29 cellular contexts compared by ENCODE assay signal in the genomic region with DNA sequence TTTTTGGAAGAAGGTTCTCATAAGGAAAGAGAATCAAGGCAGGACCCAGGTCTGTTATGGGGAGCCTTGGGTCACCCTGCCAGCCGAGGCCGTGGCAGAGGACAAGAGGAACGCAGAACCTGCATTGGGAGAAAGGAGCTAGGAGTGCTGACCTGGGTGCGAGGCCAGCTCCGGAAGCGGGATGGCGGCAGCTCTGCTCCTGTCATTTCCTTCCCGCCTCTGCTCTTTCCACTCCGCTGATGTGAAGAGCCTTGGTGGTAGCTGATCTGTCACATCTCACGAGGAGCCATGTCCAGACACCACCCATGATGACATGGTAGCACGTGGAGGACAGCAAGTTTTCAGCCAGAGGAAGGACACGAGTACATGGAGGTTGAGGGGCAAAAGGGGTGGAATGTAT.
"Had no signal": no experiment of that assay in that cellular context is flagged by ENCODE, and none has a peak within 500 bp of the region (broad histone marks: within the 10 kb centered on the region; RNA-seq: fewer than 3 reads in every experiment).

No MANE protein-coding gene starts in this region.

- H3K4me3 ChIP-seq: adrenal gland, MG63, Peyer's patch, SJCRH30 had no signal

- H3K36me3 Mint-ChIP-seq: activated CD4-positive, alpha-beta memory T cell treated with anti-CD3 and anti-CD28 coated beads for 36 hours; activated naive CD8-positive, alpha-beta T cell treated with anti-CD3 and anti-CD28 coated beads for 36 hours had no signal

- H3K4me3 Mint-ChIP-seq: activated CD4-positive, alpha-beta memory T cell treated with anti-CD3 and anti-CD28 coated beads for 36 hours; activated CD4-positive, alpha-beta T cell treated with anti-CD3 and anti-CD28 coated beads, Interleukin-2, amount 10 ng/mL, durations not matched to agents 7 days and 5 days; activated naive CD8-positive, alpha-beta T cell treated with anti-CD3 and anti-CD28 coated beads for 36 hours; activated T-cell treated with anti-CD3 and anti-CD28 coated beads, Interleukin-2, amount 50 U/mL, for 72 hours had no signal

- H3K36me3 ChIP-seq: adrenal gland, MG63, Peyer's patch, SJCRH30 had no signal

- H3K27ac ChIP-seq: RWPE1, SJCRH30, VCaP had no signal

- DNase-seq: activated CD4-positive, alpha-beta memory T cell treated with anti-CD3 and anti-CD28 coated beads for 36 hours; activated CD4-positive, alpha-beta T cell treated with anti-CD3 and anti-CD28 coated beads, Interleukin-2, amount 10 ng/mL, durations not matched to agents 7 days and 5 days; activated CD4-positive, CD25-positive, alpha-beta regulatory T cell; activated CD8-positive, alpha-beta memory T cell treated with anti-CD3 and anti-CD28 coated beads for 24 hours; activated naive CD4-positive, alpha-beta T cell treated with Interleukin-2 at 50 U/mL for 16 hours; activated naive CD8-positive, alpha-beta T cell treated with anti-CD3 and anti-CD28 coated beads for 36 hours; activated T-cell treated with anti-CD3 and anti-CD28 coated beads, Interleukin-2, amount 50 U/mL, for 72 hours; anterior cingulate cortex; cerebellar nuclear complex; MG63; MV-4-11; NCI-H1092 treated with DMSO at 0.1 percent for 48 hours; NCI-H1417 treated with DMSO at 0.1 percent for 48 hours; NCI-H1694; NCI-H2029; NCI-H2107; NCI-H2171 treated with DMSO at 0.1 percent for 48 hours; NCI-H226; NCI-H526 treated with DMSO at 0.1 percent for 48 hours; NCI-H82; OCI-M1; SJCRH30; SK-N-SH; T-helper 1 cell had no signal

- H3K27me3 Mint-ChIP-seq: activated CD4-positive, alpha-beta T cell treated with anti-CD3 and anti-CD28 coated beads, Interleukin-2, amount 10 ng/mL, durations not matched to agents 7 days and 5 days; activated naive CD8-positive, alpha-beta T cell treated with anti-CD3 and anti-CD28 coated beads for 36 hours had no signal

- H3K27ac Mint-ChIP-seq: activated CD4-positive, alpha-beta memory T cell treated with anti-CD3 and anti-CD28 coated beads for 36 hours; activated CD4-positive, alpha-beta T cell treated with anti-CD3 and anti-CD28 coated beads, Interleukin-2, amount 10 ng/mL, durations not matched to agents 7 days and 5 days; activated naive CD8-positive, alpha-beta T cell treated with anti-CD3 and anti-CD28 coated beads for 36 hours; activated T-cell treated with anti-CD3 and anti-CD28 coated beads, Interleukin-2, amount 50 U/mL, for 72 hours; activated T-helper 2 cell treated with anti-CD3 and anti-CD28 coated beads, Interferon-gamma antibody, Interleukin-2, Interleukin-4, amounts not matched to agents 10 μg/mL and 5 μg/mL and 100 μg/mL, durations not matched to agents 14 hours and 24 hours and 36 hours had no signal

- ATAC-seq: activated T-cell treated with anti-CD3 and anti-CD28 coated beads, Interleukin-2, amount 50 U/mL, for 72 hours had no signal

- H3K9me3 Mint-ChIP-seq: activated CD4-positive, alpha-beta T cell treated with anti-CD3 and anti-CD28 coated beads, Interleukin-2, amount 10 ng/mL, durations not matched to agents 7 days and 5 days; activated T-helper 2 cell treated with anti-CD3 and anti-CD28 coated beads, Interferon-gamma antibody, Interleukin-2, Interleukin-4, amounts not matched to agents 10 μg/mL and 5 μg/mL and 100 μg/mL, durations not matched to agents 14 hours and 24 hours and 36 hours had no signal

- H3K4me1 Mint-ChIP-seq: activated CD4-positive, alpha-beta T cell treated with anti-CD3 and anti-CD28 coated beads, Interleukin-2, amount 10 ng/mL, durations not matched to agents 7 days and 5 days; activated naive CD8-positive, alpha-beta T cell treated with anti-CD3 and anti-CD28 coated beads for 36 hours had no signal

- H3K4me1 ChIP-seq: adrenal gland had no signal

- H3K9me3 ChIP-seq: adrenal gland, Peyer's patch had no signal

- H3K27me3 ChIP-seq: MG63, Peyer's patch, SJCRH30 had no signal

- H3K9ac ChIP-seq: SK-N-SH had no signal

- H3K4me2 ChIP-seq: SK-N-SH had no signal
